1 cellular context compared by ENCODE assay signal in the genomic region with DNA sequence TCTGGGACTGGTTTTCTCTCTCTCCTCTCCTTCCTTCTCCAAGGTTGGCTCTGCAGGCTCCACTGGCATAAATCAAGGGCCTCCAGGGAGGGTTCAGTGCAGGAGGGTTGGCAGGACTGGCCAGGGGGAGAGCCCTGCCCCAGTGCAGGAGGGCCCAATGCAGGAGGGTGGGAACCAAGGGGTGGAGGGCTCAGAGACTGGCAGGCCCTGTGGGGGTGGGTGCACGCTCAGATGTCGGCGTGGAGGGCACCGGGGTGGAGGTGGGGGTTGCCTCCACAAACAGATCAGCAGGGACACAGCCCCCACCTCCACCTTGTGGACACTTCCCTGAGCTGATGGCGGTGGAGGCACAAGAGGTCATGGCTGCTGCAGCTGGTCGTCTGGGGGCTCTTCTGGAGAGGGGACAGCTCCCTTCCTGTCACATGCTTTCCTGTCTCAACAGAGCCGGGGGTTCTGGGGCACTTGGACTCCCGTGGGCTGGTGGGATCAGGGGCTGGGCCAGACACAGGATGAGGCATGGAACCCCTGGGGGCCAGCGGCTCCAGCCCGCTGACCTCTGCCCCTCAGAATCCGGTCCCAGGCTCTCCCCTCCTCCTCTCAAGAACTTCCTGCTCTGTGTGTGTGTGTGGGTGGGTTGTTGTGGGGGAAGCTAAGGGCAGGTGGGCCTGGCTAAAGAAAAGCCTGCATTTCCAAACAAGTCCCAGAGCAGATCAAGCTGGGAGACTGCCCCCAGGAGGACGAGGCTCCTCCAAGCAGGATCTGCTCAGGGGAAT.
TF ChIP-seq lines count a peak whose summit lies in the region.

No MANE protein-coding gene starts in this region.

TF ChIP-seq in HepG2, 621 proteins besides CTCF, POLR2A, EP300 and RAD21 (continues in another document):
- TF ChIP-seq JUNB (CRISPR knock-in tag; IDR thresholded peaks at IDR 0.05; ENCODE audit: borderline replicate concordance), result no peak
- TF ChIP-seq IKZF1 (IDR thresholded peaks at IDR 0.05), result no peak
- peak; percentile 34; the same call in 1 of the 2 replicates for TF ChIP-seq ZNF7 (CRISPR knock-in tag; IDR thresholded peaks at IDR 0.05)
- TF ChIP-seq, protein P1, sequence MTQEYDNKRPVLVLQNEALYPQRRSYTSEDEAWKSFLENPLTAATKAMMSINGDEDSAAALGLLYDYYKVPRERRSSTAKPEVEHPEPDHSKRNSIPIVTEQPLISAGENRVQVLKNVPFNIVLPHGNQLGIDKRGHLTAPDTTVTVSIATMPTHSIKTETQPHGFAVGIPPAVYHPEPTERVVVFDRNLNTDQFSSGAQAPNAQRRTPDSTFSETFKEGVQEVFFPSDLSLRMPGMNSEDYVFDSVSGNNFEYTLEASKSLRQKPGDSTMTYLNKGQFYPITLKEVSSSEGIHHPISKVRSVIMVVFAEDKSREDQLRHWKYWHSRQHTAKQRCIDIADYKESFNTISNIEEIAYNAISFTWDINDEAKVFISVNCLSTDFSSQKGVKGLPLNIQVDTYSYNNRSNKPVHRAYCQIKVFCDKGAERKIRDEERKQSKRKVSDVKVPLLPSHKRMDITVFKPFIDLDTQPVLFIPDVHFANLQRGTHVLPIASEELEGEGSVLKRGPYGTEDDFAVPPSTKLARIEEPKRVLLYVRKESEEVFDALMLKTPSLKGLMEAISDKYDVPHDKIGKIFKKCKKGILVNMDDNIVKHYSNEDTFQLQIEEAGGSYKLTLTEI (CRISPR knock-in tag; conservative IDR thresholded peaks at IDR 0.05), result no peak
- TF ChIP-seq, protein P2, sequence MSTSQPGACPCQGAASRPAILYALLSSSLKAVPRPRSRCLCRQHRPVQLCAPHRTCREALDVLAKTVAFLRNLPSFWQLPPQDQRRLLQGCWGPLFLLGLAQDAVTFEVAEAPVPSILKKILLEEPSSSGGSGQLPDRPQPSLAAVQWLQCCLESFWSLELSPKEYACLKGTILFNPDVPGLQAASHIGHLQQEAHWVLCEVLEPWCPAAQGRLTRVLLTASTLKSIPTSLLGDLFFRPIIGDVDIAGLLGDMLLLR (CRISPR knock-in tag; IDR thresholded peaks at IDR 0.05), result no peak
- no peak for TF ChIP-seq ARNT (IDR thresholded peaks at IDR 0.05)
- TF ChIP-seq ZNF670 (CRISPR knock-in tag; IDR thresholded peaks at IDR 0.05; ENCODE audit: borderline replicate concordance), result no peak
- no peak for TF ChIP-seq HNRNPK (IDR thresholded peaks at IDR 0.05; ENCODE audit: low read depth, low read length, poor library complexity, severe bottlenecking)
- TF ChIP-seq ZZZ3 (CRISPR knock-in tag; IDR thresholded peaks at IDR 0.05; ENCODE audit: borderline replicate concordance), result no peak
- no peak for TF ChIP-seq ZNF749 (CRISPR knock-in tag; IDR thresholded peaks at IDR 0.05; ENCODE audit: borderline replicate concordance)
- no peak for TF ChIP-seq NFE2L2 (IDR thresholded peaks at IDR 0.05; ENCODE audit: low read length)
- TF ChIP-seq ZNF160 (CRISPR knock-in tag; IDR thresholded peaks at IDR 0.05), result peak; percentile 26; the same call in 1 of the 2 replicates
- TF ChIP-seq HMGA1 (CRISPR knock-in tag; conservative IDR thresholded peaks at IDR 0.05), result no peak
- TF ChIP-seq, protein P3, sequence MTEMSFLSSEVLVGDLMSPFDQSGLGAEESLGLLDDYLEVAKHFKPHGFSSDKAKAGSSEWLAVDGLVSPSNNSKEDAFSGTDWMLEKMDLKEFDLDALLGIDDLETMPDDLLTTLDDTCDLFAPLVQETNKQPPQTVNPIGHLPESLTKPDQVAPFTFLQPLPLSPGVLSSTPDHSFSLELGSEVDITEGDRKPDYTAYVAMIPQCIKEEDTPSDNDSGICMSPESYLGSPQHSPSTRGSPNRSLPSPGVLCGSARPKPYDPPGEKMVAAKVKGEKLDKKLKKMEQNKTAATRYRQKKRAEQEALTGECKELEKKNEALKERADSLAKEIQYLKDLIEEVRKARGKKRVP (CRISPR knock-in tag; IDR thresholded peaks at IDR 0.05), result no peak
- TF ChIP-seq ZNF225 (CRISPR knock-in tag; IDR thresholded peaks at IDR 0.05), result peak; percentile 93
- TF ChIP-seq, protein P4, sequence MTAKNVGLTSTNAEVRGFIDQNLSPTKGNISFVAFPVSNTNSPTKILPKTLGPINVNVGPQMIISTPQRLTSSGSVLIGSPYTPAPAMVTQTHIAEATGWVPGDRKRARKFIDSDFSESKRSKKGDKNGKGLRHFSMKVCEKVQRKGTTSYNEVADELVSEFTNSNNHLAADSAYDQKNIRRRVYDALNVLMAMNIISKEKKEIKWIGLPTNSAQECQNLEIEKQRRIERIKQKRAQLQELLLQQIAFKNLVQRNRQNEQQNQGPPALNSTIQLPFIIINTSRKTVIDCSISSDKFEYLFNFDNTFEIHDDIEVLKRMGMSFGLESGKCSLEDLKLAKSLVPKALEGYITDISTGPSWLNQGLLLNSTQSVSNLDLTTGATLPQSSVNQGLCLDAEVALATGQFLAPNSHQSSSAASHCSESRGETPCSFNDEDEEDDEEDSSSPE (CRISPR knock-in tag; IDR thresholded peaks at IDR 0.05), result 0 out of 2 replicates have a peak, but pooled peaks have one; percentile 61
- TF ChIP-seq MZF1 (CRISPR knock-in tag; IDR thresholded peaks at IDR 0.05; ENCODE audit: borderline replicate concordance), result no peak
- peak; percentile 96 for TF ChIP-seq ZNF747 (CRISPR knock-in tag; IDR thresholded peaks at IDR 0.05; ENCODE audit: borderline replicate concordance)
- TF ChIP-seq, protein P5, sequence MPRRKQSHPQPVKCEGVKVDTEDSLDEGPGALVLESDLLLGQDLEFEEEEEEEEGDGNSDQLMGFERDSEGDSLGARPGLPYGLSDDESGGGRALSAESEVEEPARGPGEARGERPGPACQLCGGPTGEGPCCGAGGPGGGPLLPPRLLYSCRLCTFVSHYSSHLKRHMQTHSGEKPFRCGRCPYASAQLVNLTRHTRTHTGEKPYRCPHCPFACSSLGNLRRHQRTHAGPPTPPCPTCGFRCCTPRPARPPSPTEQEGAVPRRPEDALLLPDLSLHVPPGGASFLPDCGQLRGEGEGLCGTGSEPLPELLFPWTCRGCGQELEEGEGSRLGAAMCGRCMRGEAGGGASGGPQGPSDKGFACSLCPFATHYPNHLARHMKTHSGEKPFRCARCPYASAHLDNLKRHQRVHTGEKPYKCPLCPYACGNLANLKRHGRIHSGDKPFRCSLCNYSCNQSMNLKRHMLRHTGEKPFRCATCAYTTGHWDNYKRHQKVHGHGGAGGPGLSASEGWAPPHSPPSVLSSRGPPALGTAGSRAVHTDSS (CRISPR knock-in tag; conservative IDR thresholded peaks at IDR 0.05), result no peak
- TF ChIP-seq REPIN1 (CRISPR knock-in tag; IDR thresholded peaks at IDR 0.05; ENCODE audit: borderline replicate concordance, low read depth), result peak; percentile 42
- 0 out of 2 replicates have a peak, but pooled peaks have one; percentile 34 for TF ChIP-seq ELF1 (CRISPR knock-in tag; IDR thresholded peaks at IDR 0.05)
- no peak for TF ChIP-seq ZNF781 (CRISPR knock-in tag; IDR thresholded peaks at IDR 0.05; ENCODE audit: borderline replicate concordance, not compliant biosample characterization)
- peak in 1 of 2 experiments; percentile 73; a peak in 1 of 4 replicates for TF ChIP-seq KLF16 (CRISPR knock-in tag; IDR thresholded peaks at IDR 0.05)
- peak; percentile 89; the same call in 1 of the 2 replicates for TF ChIP-seq SMAD1 (CRISPR knock-in tag; IDR thresholded peaks at IDR 0.05; ENCODE audit: borderline replicate concordance, low read depth)
- TF ChIP-seq KLF6 (CRISPR knock-in tag; IDR thresholded peaks at IDR 0.05), result no peak
- peak; percentile 93; the same call in 1 of the 2 replicates for TF ChIP-seq SAFB2 (CRISPR knock-in tag; IDR thresholded peaks at IDR 0.05; ENCODE audit: borderline replicate concordance, low read depth)
- no peak for TF ChIP-seq ZNF510 (CRISPR knock-in tag; IDR thresholded peaks at IDR 0.05; ENCODE audit: low read depth)
- TF ChIP-seq, protein P6, sequence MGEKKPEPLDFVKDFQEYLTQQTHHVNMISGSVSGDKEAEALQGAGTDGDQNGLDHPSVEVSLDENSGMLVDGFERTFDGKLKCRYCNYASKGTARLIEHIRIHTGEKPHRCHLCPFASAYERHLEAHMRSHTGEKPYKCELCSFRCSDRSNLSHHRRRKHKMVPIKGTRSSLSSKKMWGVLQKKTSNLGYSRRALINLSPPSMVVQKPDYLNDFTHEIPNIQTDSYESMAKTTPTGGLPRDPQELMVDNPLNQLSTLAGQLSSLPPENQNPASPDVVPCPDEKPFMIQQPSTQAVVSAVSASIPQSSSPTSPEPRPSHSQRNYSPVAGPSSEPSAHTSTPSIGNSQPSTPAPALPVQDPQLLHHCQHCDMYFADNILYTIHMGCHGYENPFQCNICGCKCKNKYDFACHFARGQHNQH (CRISPR knock-in tag; IDR thresholded peaks at IDR 0.05), result peak; percentile 64; the same call in 1 of the 2 replicates
- TF ChIP-seq TEAD3 (CRISPR knock-in tag; optimal IDR thresholded peaks at IDR 0.05; ENCODE audit: borderline replicate concordance), result peak; percentile 51
- TF ChIP-seq MAFF (IDR thresholded peaks at IDR 0.05; ENCODE audit: low read depth, low read length), result no peak
- TF ChIP-seq, protein P7, sequence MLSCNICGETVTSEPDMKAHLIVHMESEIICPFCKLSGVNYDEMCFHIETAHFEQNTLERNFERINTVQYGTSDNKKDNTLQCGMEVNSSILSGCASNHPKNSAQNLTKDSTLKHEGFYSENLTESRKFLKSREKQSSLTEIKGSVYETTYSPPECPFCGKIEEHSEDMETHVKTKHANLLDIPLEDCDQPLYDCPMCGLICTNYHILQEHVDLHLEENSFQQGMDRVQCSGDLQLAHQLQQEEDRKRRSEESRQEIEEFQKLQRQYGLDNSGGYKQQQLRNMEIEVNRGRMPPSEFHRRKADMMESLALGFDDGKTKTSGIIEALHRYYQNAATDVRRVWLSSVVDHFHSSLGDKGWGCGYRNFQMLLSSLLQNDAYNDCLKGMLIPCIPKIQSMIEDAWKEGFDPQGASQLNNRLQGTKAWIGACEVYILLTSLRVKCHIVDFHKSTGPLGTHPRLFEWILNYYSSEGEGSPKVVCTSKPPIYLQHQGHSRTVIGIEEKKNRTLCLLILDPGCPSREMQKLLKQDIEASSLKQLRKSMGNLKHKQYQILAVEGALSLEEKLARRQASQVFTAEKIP (CRISPR knock-in tag; IDR thresholded peaks at IDR 0.05; ENCODE audit: borderline replicate concordance), result 0 out of 2 replicates have a peak, but pooled peaks have one; percentile 30
- TF ChIP-seq, protein P8, sequence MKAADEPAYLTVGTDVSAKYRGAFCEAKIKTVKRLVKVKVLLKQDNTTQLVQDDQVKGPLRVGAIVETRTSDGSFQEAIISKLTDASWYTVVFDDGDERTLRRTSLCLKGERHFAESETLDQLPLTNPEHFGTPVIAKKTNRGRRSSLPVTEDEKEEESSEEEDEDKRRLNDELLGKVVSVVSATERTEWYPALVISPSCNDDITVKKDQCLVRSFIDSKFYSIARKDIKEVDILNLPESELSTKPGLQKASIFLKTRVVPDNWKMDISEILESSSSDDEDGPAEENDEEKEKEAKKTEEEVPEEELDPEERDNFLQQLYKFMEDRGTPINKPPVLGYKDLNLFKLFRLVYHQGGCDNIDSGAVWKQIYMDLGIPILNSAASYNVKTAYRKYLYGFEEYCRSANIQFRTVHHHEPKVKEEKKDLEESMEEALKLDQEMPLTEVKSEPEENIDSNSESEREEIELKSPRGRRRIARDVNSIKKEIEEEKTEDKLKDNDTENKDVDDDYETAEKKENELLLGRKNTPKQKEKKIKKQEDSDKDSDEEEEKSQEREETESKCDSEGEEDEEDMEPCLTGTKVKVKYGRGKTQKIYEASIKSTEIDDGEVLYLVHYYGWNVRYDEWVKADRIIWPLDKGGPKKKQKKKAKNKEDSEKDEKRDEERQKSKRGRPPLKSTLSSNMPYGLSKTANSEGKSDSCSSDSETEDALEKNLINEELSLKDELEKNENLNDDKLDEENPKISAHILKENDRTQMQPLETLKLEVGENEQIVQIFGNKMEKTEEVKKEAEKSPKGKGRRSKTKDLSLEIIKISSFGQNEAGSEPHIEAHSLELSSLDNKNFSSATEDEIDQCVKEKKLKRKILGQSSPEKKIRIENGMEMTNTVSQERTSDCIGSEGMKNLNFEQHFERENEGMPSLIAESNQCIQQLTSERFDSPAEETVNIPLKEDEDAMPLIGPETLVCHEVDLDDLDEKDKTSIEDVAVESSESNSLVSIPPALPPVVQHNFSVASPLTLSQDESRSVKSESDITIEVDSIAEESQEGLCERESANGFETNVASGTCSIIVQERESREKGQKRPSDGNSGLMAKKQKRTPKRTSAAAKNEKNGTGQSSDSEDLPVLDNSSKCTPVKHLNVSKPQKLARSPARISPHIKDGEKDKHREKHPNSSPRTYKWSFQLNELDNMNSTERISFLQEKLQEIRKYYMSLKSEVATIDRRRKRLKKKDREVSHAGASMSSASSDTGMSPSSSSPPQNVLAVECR (CRISPR knock-in tag; IDR thresholded peaks at IDR 0.05; ENCODE audit: borderline replicate concordance), result peak; percentile 69; the same call in 1 of the 2 replicates
- TF ChIP-seq ZNF282 (IDR thresholded peaks at IDR 0.05; ENCODE audit: partially characterized antibody), result no peak
- peak; percentile 67 for TF ChIP-seq STAG1 (CRISPR knock-in tag; IDR thresholded peaks at IDR 0.05)
- peak; percentile 21; the same call in 1 of the 2 replicates for TF ChIP-seq U2AF2 (IDR thresholded peaks at IDR 0.05; ENCODE audit: low read depth, low read length)
- peak; percentile 65; the same call in 1 of the 2 replicates for TF ChIP-seq MTA1 (CRISPR knock-in tag; IDR thresholded peaks at IDR 0.05; ENCODE audit: borderline replicate concordance)
- TF ChIP-seq, protein P9, sequence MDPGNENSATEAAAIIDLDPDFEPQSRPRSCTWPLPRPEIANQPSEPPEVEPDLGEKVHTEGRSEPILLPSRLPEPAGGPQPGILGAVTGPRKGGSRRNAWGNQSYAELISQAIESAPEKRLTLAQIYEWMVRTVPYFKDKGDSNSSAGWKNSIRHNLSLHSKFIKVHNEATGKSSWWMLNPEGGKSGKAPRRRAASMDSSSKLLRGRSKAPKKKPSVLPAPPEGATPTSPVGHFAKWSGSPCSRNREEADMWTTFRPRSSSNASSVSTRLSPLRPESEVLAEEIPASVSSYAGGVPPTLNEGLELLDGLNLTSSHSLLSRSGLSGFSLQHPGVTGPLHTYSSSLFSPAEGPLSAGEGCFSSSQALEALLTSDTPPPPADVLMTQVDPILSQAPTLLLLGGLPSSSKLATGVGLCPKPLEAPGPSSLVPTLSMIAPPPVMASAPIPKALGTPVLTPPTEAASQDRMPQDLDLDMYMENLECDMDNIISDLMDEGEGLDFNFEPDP (CRISPR knock-in tag; conservative IDR thresholded peaks at IDR 0.05), result no peak
- TF ChIP-seq FOXK2 (IDR thresholded peaks at IDR 0.05), result no peak
- peak; percentile 11; the same call in 1 of the 2 replicates for TF ChIP-seq ISL2 (CRISPR knock-in tag; IDR thresholded peaks at IDR 0.05)
- peak; percentile 52; the same call in 1 of the 2 replicates for TF ChIP-seq ZNF782 (CRISPR knock-in tag; IDR thresholded peaks at IDR 0.05; ENCODE audit: borderline replicate concordance)
- peak; percentile 53 for TF ChIP-seq SP5 (CRISPR knock-in tag; IDR thresholded peaks at IDR 0.05; ENCODE audit: borderline replicate concordance, low read depth)
- TF ChIP-seq REL (CRISPR knock-in tag; conservative IDR thresholded peaks at IDR 0.05), result no peak
- peak; percentile 70 for TF ChIP-seq RXRA (CRISPR knock-in tag; IDR thresholded peaks at IDR 0.05)
- no peak for TF ChIP-seq MTF1 (CRISPR knock-in tag; IDR thresholded peaks at IDR 0.05)
- TF ChIP-seq DPF2 (CRISPR knock-in tag; IDR thresholded peaks at IDR 0.05; ENCODE audit: borderline replicate concordance, low read depth), result peak; percentile 72; the same call in 1 of the 2 replicates
- no peak for TF ChIP-seq ZNF790 (CRISPR knock-in tag; IDR thresholded peaks at IDR 0.05; ENCODE audit: borderline replicate concordance)
- TF ChIP-seq ZNF75D (CRISPR knock-in tag; IDR thresholded peaks at IDR 0.05; ENCODE audit: borderline replicate concordance), result peak; percentile 77; the same call in 1 of the 2 replicates
- TF ChIP-seq PLRG1 (conservative IDR thresholded peaks at IDR 0.05), result no peak
- TF ChIP-seq SIN3A (IDR thresholded peaks at IDR 0.05; ENCODE audit: borderline replicate concordance, low read depth, low read length), result no peak
- TF ChIP-seq ESRRA (CRISPR knock-in tag; IDR thresholded peaks at IDR 0.05; ENCODE audit: low read depth), result peak; percentile 19; the same call in 1 of the 2 replicates
- TF ChIP-seq TBP (CRISPR knock-in tag; IDR thresholded peaks at IDR 0.05), result no peak
